In genomic region chr12:45477526-45477925, GRCh38 we compare ENCODE assay signal across 25 cellular contexts.
"Had no signal": no experiment of that assay in that cellular context is flagged by ENCODE, and none has a peak within 500 bp of the region (broad histone marks: within the 10 kb centered on the region; RNA-seq: fewer than 3 reads in every experiment).

No MANE protein-coding gene starts in this region.

- H3K9ac ChIP-seq: neural progenitor cell had no signal

- H3K4me1 ChIP-seq: esophagus muscularis mucosa, left lung, neural progenitor cell, testis, vagina had no signal

- H2AFZ ChIP-seq: neural progenitor cell had no signal

- H3K27ac ChIP-seq: dorsolateral prefrontal cortex, esophagus muscularis mucosa, left lung, neural progenitor cell, testis, vagina had no signal

- H3K4me2 ChIP-seq: neural progenitor cell had no signal

- ATAC-seq: activated naive CD8-positive, alpha-beta T cell treated with anti-CD3 and anti-CD28 coated beads, Interleukin-2, amount 50 U/mL, for 24 hours; activated T-cell treated with anti-CD3 and anti-CD28 coated beads, Interleukin-2, amount 50 U/mL, for 72 hours; effector memory CD8-positive, alpha-beta T cell; left lung; naive thymus-derived CD8-positive, alpha-beta T cell; sciatic nerve; stimulated activated naive B cell treated with anti-CD40 and anti-IgM and Interleukin-4, amounts not matched to agents 10 μg/mL and 1 μg/mL and 100 μg/mL, for 72 hours had no signal

- DNase-seq: activated CD4-positive, alpha-beta memory T cell treated with anti-CD3 and anti-CD28 coated beads for 36 hours; activated CD4-positive, alpha-beta T cell treated with anti-CD3 and anti-CD28 coated beads for 48 hours; activated effector memory CD4-positive, alpha-beta T cell treated with anti-CD3 and anti-CD28 coated beads, Interleukin-2, amount 50 U/mL, for 16 hours; activated naive CD4-positive, alpha-beta T cell treated with anti-CD3 and anti-CD28 coated beads, Interleukin-2, amount 50 U/mL, for 16 hours; activated naive CD8-positive, alpha-beta T cell treated with anti-CD3 and anti-CD28 coated beads, Interleukin-2, amount 50 U/mL, for 24 hours; activated T-cell treated with anti-CD3 and anti-CD28 coated beads, Interleukin-2, amount 50 U/mL, for 72 hours; anterior cingulate cortex; dorsolateral prefrontal cortex; effector memory CD8-positive, alpha-beta T cell; glutamatergic neuron; hippocampal formation; kidney glomerular epithelial cell; left lung; naive thymus-derived CD8-positive, alpha-beta T cell; stimulated activated CD4-positive, alpha-beta T cell treated with anti-CD3 and anti-CD28 coated beads, Interleukin-2, amount 100 ng/mL, for 48 hours; stimulated activated CD8-positive, alpha-beta memory T cell treated with anti-CD3 and anti-CD28 coated beads, Interleukin-4, amount 100 ng/mL, for 48 hours; stimulated activated naive B cell treated with anti-CD40 and anti-IgM and Interleukin-4, amounts not matched to agents 10 μg/mL and 1 μg/mL and 100 μg/mL, for 72 hours; T-helper 2 cell; testis; trophoblast cell had no signal

- H3K27me3 ChIP-seq: dorsolateral prefrontal cortex, esophagus muscularis mucosa, left lung, neural progenitor cell, testis, vagina had no signal

- H3K9me3 ChIP-seq: testis, vagina had no signal

- H3K4me3 ChIP-seq: dorsolateral prefrontal cortex, esophagus muscularis mucosa, left lung, lung, neural progenitor cell, testis, vagina had no signal

- H3K36me3 ChIP-seq: esophagus muscularis mucosa, left lung, neural progenitor cell, vagina had no signal
